In genomic region chrX:1462596-1463251, GRCh38 we compare ENCODE assay signal across 8 cellular contexts. TPM values are rescaled to one million over a fixed set of nuclear protein-coding genes. Genes with fewer than 3 reads are reported as not detected.
A peak's percentile ranks its signal among the peaks of the same experiment; 100 is the strongest.
DNase-seq lines count a peak whose midpoint lies in the region; ATAC-seq lines count a peak whose summit lies in the region.

No MANE protein-coding gene starts in this region.

- intact Hi-C loops in Right ventricle myocardium superior (cut with DNase I) (no loop called here), posterior vena cava (cut with DNase I) (loop anchor here in 1 of 2 donors (5.0 to 10.0 kb wide), 2 partner anchors 185 to 1132 kb away; no protein-coding TSS in a partner anchor)

- DNase-seq in M059J (ENCODE audit: low read depth) (peak; percentile 90), Right ventricle myocardium superior (no peak), iPS-NIHi11 (ENCODE audit: low spot score) (no peak), mucosa of gallbladder (ENCODE audit: low spot score) (no peak), posterior vena cava (ENCODE audit: low spot score) (no peak)
- peak; percentile 62 for DNase-seq in activated T-cell treated with anti-CD3 and anti-CD28 coated beads, Interleukin-2, amount 50 U/mL, for 1 hour
- peak; percentile 80 for DNase-seq in stimulated activated CD4-positive, alpha-beta T cell treated with anti-CD3 and anti-CD28 coated beads, Interleukin-4, amount 100 ng/mL, for 24 hours

- ATAC-seq in Right ventricle myocardium superior (ENCODE audit: poor library complexity) (peak; percentile 61), HG02840 (IDR thresholded peaks at IDR 0.05; ENCODE audit: low FRiP score, unreplicated experiment) (no peak)

RNA-seq across cellular contexts. Expression of gene ASMTL, which starts 10.0 kb away (rescaled TPM):
- 6.3 and 7.2 TPM in 2 replicates for total RNA-seq in M059J (2014; rRNA removed; shearing (Covaris generic))
- total RNA-seq in Right ventricle myocardium superior (31.8 TPM), mucosa of gallbladder (29.7 TPM), posterior vena cava (10 to 100 TPM; 28.2 to 29.7 TPM)

Comparison
In these comparisons a context has a peak if more than half of its experiments do, and no peak if none do; other contexts are left out.
1. DNase-seq: peak in M059J (single experiment), activated T-cell treated with anti-CD3 and anti-CD28 coated beads, Interleukin-2, amount 50 U/mL, for 1 hour (single experiment) and stimulated activated CD4-positive, alpha-beta T cell treated with anti-CD3 and anti-CD28 coated beads, Interleukin-4, amount 100 ng/mL, for 24 hours (single experiment); none in Right ventricle myocardium superior (single experiment), iPS-NIHi11 (single experiment), mucosa of gallbladder (single experiment) and posterior vena cava (single experiment).